In the genomic region with DNA sequence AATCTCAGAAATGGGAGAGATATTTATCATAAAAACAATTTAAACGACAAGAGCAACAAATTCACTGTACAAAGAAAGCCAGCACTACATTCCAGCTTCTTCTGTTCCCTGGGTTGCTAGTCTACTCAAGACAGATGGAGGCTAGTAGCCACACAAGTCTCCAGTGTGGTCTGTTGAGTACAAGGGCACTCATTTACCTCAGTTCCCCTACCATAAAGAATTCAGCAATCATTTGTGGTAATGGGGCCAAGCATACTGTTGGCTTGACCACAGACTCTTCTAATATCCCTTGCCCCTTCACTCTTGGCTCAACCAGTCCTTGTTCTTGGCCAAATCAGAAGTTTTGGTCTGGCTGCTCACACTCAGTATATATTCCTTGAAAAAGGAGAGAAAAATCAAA, we compare ENCODE assay signal across 27 cellular contexts.
"Had no signal": no experiment of that assay in that cellular context is flagged by ENCODE, and none has a peak within 500 bp of the region (broad histone marks: within the 10 kb centered on the region; RNA-seq: fewer than 3 reads in every experiment).

No MANE protein-coding gene starts in this region.

- ATAC-seq: activated CD4-positive, CD25-positive, alpha-beta regulatory T cell treated with anti-CD3 and anti-CD28 coated beads, Interleukin-2, amount 50 U/mL, for 24 hours; activated CD8-positive, alpha-beta T cell treated with anti-CD3 and anti-CD28 coated beads for 36 hours; activated T-cell treated with anti-CD3 and anti-CD28 coated beads, Interleukin-2, amount 50 U/mL, for 4 hours; activated T-helper 17 cell treated with anti-CD3 and anti-CD28 coated beads, Interleukin-2, amount 50 U/mL, for 72 hours; esophagus mucosa; T-helper 17 cell had no signal

- H3K27ac ChIP-seq: coronary artery, dorsolateral prefrontal cortex, WERI-Rb-1 had no signal

- H3K27me3 ChIP-seq: brain microvascular endothelial cell had no signal

- DNase-seq: activated B cell treated with CpG ODN at 0.5 μM for 24 hours; activated CD4-positive, alpha-beta T cell treated with anti-CD3 and anti-CD28 coated beads for 48 hours; activated CD4-positive, alpha-beta T cell treated with anti-CD3 and anti-CD28 coated beads, Interleukin-2, amount 50 U/mL, for 1 hour; activated CD4-positive, alpha-beta T cell treated with anti-CD3 and anti-CD28 coated beads, Interleukin-2, amount 50 U/mL, for 48 hours; activated CD8-positive, alpha-beta memory T cell treated with anti-CD3 and anti-CD28 coated beads for 24 hours; activated CD8-positive, alpha-beta T cell treated with anti-CD3 and anti-CD28 coated beads for 36 hours; activated effector memory CD4-positive, alpha-beta T cell treated with Interleukin-2 at 50 U/mL for 16 hours; activated gamma-delta T cell treated with Interleukin-2 at 50 U/mL for 16 hours; activated naive CD4-positive, alpha-beta T cell treated with anti-CD3 and anti-CD28 coated beads, Interleukin-2, amount 50 U/mL, for 16 hours; activated naive CD4-positive, alpha-beta T cell treated with Interleukin-2 at 50 U/mL for 16 hours; activated T-cell treated with anti-CD3 and anti-CD28 coated beads, Interleukin-2, amount 50 U/mL, for 4 hours; amygdala; aorta; brain microvascular endothelial cell; dorsolateral prefrontal cortex; effector memory CD4-positive, alpha-beta T cell; endodermal cell; foreskin fibroblast; head of caudate nucleus; T-helper 1 cell; T-helper 17 cell; T1000; WERI-Rb-1 had no signal

- H3K4me3 ChIP-seq: coronary artery, dorsolateral prefrontal cortex had no signal

- H3K36me3 ChIP-seq: brain microvascular endothelial cell, WERI-Rb-1 had no signal
